Comparison of ENCODE assay signal across 8 cellular contexts in genomic region chr12:109134186-109134917, GRCh38. TPM values are rescaled to one million over a fixed set of nuclear protein-coding genes. Genes with fewer than 3 reads are reported as not detected.
DNase-seq lines count a peak whose midpoint lies in the region; ATAC-seq, FAIRE-seq and TF ChIP-seq lines count a peak whose summit lies in the region.

No MANE protein-coding gene starts in this region.

- H3K27ac ChIP-seq in HepG2 (ENCODE audit: extremely low read length, insufficient read depth, low read length), result no peak overlapping the region

- no peaks in the 10 kb centered on the region for H3K36me3 ChIP-seq in HepG2 (replicated peaks in 1 of 2; ENCODE audit: control insufficient read depth in 1 of 2, insufficient read depth in 2 of 2, low read length in 2 of 2)

- TF ChIP-seq EP300 in HepG2 (IDR thresholded peaks at IDR 0.05; ENCODE audit: low read depth in 2 of 2, low read length in 2 of 2), result no peak
- TF ChIP-seq EP300 in HepG2 (CRISPR knock-in tag; IDR thresholded peaks at IDR 0.05; ENCODE audit: borderline replicate concordance), result no peak

- peak; percentile 74 for TF ChIP-seq CTCF in AG09309 (IDR thresholded peaks at IDR 0.05; ENCODE audit: control insufficient read depth, insufficient read depth, low read depth, low read length, missing control alignments)
- TF ChIP-seq CTCF in cardiac fibroblast (IDR thresholded peaks at IDR 0.05; ENCODE audit: low read depth, low read length), result peak; percentile 74
- peak; percentile 71 for TF ChIP-seq CTCF in HepG2 (CRISPR knock-in tag; IDR thresholded peaks at IDR 0.05)

- H3K27me3 Mint-ChIP-seq in activated T-helper 1 cell treated with anti-CD3 and anti-CD28 coated beads, Interleukin-12 subunit alpha, Interleukin-12 subunit beta, Interleukin-2, Interleukin-4 antibody, amounts not matched to agents 30 ng/mL and 10 ng/mL and 1 ng/mL, durations not matched to agents 14 hours and 24 hours and 36 hours (ENCODE audit: insufficient read depth), result peaks cover 8% of the 10 kb centered on the region

- no peak overlapping the region for H2AFZ ChIP-seq in HepG2 (ENCODE audit: low read length)

- H3K9me3 ChIP-seq in HepG2 (ENCODE audit: low read length), result no peaks in the 10 kb centered on the region

- TF ChIP-seq RAD21 in HepG2 (CRISPR knock-in tag; IDR thresholded peaks at IDR 0.05), result peak; percentile 76

- H3K4me2 ChIP-seq in HepG2 (ENCODE audit: low read depth, low read length), result no peak overlapping the region

- H3K4me3 Mint-ChIP-seq in activated T-helper 1 cell treated with anti-CD3 and anti-CD28 coated beads, Interleukin-12 subunit alpha, Interleukin-12 subunit beta, Interleukin-2, Interleukin-4 antibody, amounts not matched to agents 30 ng/mL and 10 ng/mL and 1 ng/mL, durations not matched to agents 14 hours and 24 hours and 36 hours, result no peak overlapping the region

- H3K27me3 ChIP-seq in HepG2 (ENCODE audit: control insufficient read depth in 1 of 2, insufficient read depth in 2 of 2, low read length in 2 of 2), result no peaks in the 10 kb centered on the region

- H3K4me3 ChIP-seq in AG09309 (ENCODE audit: control insufficient read depth, low read depth, low read length), result no peak overlapping the region
- no peak overlapping the region for H3K4me3 ChIP-seq in cardiac fibroblast (replicated peaks in 1 of 2; ENCODE audit: low read depth in 2 of 2, low read length in 2 of 2)
- H3K4me3 ChIP-seq in HepG2 (replicated peaks in 1 of 3; ENCODE audit: insufficient read depth in 1 of 3, low read depth in 2 of 3, low read length in 3 of 3), result no peak overlapping the region

- H3K27ac Mint-ChIP-seq in activated T-helper 1 cell treated with anti-CD3 and anti-CD28 coated beads, Interleukin-12 subunit alpha, Interleukin-12 subunit beta, Interleukin-2, Interleukin-4 antibody, amounts not matched to agents 30 ng/mL and 10 ng/mL and 1 ng/mL, durations not matched to agents 14 hours and 24 hours and 36 hours, result no peak overlapping the region

- intact Hi-C loops in HepG2 (cut with micrococcal nuclease; ENCODE audit: unreplicated experiment), result loop anchor here (1.0 to 2.0 kb wide), 2 partner anchors 120 to 251 kb away; no protein-coding TSS in a partner anchor
- intact Hi-C loops in activated T-helper 1 cell treated with anti-CD3 and anti-CD28 coated beads, Interleukin-12 subunit alpha, Interleukin-12 subunit beta, Interleukin-2, Interleukin-4 antibody, amounts not matched to agents 30 ng/mL and 10 ng/mL and 1 ng/mL, durations not matched to agents 14 hours and 24 hours and 36 hours (cut with micrococcal nuclease), result loop anchor here (1.0 kb wide), 1 partner anchor 259 kb away; no protein-coding TSS in a partner anchor

- DNase-seq in AG09309 (ENCODE audit: low read depth) (peak; percentile 55), HuH-7.5 (ENCODE audit: low spot score) (peak; percentile 65), cardiac fibroblast (ENCODE audit: low read depth in 2 of 2) (peak; percentile 43 to 87), HepG2 (ENCODE audit: low spot score) (no peak)
- DNase-seq in activated T-helper 1 cell treated with anti-CD3 and anti-CD28 coated beads, Interleukin-12 subunit alpha, Interleukin-12 subunit beta, Interleukin-2, Interleukin-4 antibody, amounts not matched to agents 30 ng/mL and 10 ng/mL and 1 ng/mL, durations not matched to agents 14 hours and 24 hours and 36 hours (ENCODE audit: low spot score), result no peak
- DNase-seq in stimulated activated CD4-positive, alpha-beta T cell treated with anti-CD3 and anti-CD28 coated beads, Interleukin-2, amount 100 ng/mL, for 48 hours, result no peak

- no peaks in the 10 kb centered on the region for H4K20me1 ChIP-seq in HepG2 (ENCODE audit: insufficient read depth, low read length)

- no peaks in the 10 kb centered on the region for H3K79me2 ChIP-seq in HepG2 (ENCODE audit: insufficient read depth, low read length)

- CTCF ChIA-PET in HepG2 (lab: Yijun Ruan, JAX; ENCODE audit: low intra/inter-chr PET ratio, low total read pairs), result interaction anchor here (1.0 to 2.7 kb wide), 2 partner anchors 23 to 251 kb away, joined by 4 to 8 read pairs; no protein-coding TSS in a partner anchor

- in situ Hi-C loops in HepG2 (cut with HindIII; ENCODE audit: extremely low pct_ligation_motif_present, low pct_unique_long_range_greater_than_20kb), result loop anchor here (10.0 kb wide), 2 partner anchors 110 to 250 kb away; no protein-coding TSS in a partner anchor

- H3K4me1 Mint-ChIP-seq in activated T-helper 1 cell treated with anti-CD3 and anti-CD28 coated beads, Interleukin-12 subunit alpha, Interleukin-12 subunit beta, Interleukin-2, Interleukin-4 antibody, amounts not matched to agents 30 ng/mL and 10 ng/mL and 1 ng/mL, durations not matched to agents 14 hours and 24 hours and 36 hours (ENCODE audit: low read depth), result no peaks in the 10 kb centered on the region

- WGBS in HepG2 (ENCODE audit: low lambda C conversion rate), result 65% methylated on average over 6 of the region's 6 CpGs

- TF ChIP-seq POLR2A in HepG2 (IDR thresholded peaks at IDR 0.05; ENCODE audit: insufficient read depth in 1 of 2, low read depth in 2 of 2, low read length in 2 of 2), result no peak

- peaks cover 7% of the 10 kb centered on the region for H3K9me3 Mint-ChIP-seq in activated T-helper 1 cell treated with anti-CD3 and anti-CD28 coated beads, Interleukin-12 subunit alpha, Interleukin-12 subunit beta, Interleukin-2, Interleukin-4 antibody, amounts not matched to agents 30 ng/mL and 10 ng/mL and 1 ng/mL, durations not matched to agents 14 hours and 24 hours and 36 hours

- H3K4me1 ChIP-seq in HepG2 (ENCODE audit: insufficient read depth, low read length), result no peaks in the 10 kb centered on the region

- BruUV-seq in HepG2 (replicated peaks; lab: Mats Ljungman, UMichigan), result no TSS peak

- FAIRE-seq in HepG2 (lab: Jason Lieb, UNC), result no peak

- ATAC-seq in HepG2 (peak; percentile 92), GM19397 (IDR thresholded peaks at IDR 0.05; ENCODE audit: unreplicated experiment) (no peak), HG02852 (IDR thresholded peaks at IDR 0.05; ENCODE audit: unreplicated experiment) (no peak)

- no peak overlapping the region for H3K9ac ChIP-seq in HepG2 (ENCODE audit: insufficient read depth, low read depth, low read length)

- POLR2A ChIA-PET in HepG2 (lab: Yijun Ruan, JAX), result interaction anchor here (1.4 to 1.9 kb wide), 2 partner anchors 18 to 20 kb away, joined by 3 to 5 read pairs; partner anchors contain the start of gene ACACB

- H3K36me3 Mint-ChIP-seq in activated T-helper 1 cell treated with anti-CD3 and anti-CD28 coated beads, Interleukin-12 subunit alpha, Interleukin-12 subunit beta, Interleukin-2, Interleukin-4 antibody, amounts not matched to agents 30 ng/mL and 10 ng/mL and 1 ng/mL, durations not matched to agents 14 hours and 24 hours and 36 hours (ENCODE audit: low read depth), result no peaks in the 10 kb centered on the region

RNA-seq across cellular contexts. Expression of gene ACACB, which starts 18.0 kb away (rescaled TPM):
- total RNA-seq in HepG2 (2016; rRNA removed; fragmentation: Illumina TruSeq; extraction: Trizol), result 6.0 and 8.6 TPM in 2 replicates
- 3.7 and 5.2 TPM in 2 replicates for total RNA-seq in HepG2 (2016; cell fraction: cytosol; rRNA removed; fragmentation: Illumina TruSeq; extraction: Trizol; ENCODE audit: low read depth)
- total RNA-seq in HepG2 (2016; cell fraction: insoluble cytoplasmic fraction; rRNA removed; fragmentation: Illumina TruSeq; extraction: Trizol), result 4.7 and 10.3 TPM in 2 replicates
- total RNA-seq in HepG2 (2016; cell fraction: membrane; rRNA removed; fragmentation: Illumina TruSeq; extraction: Trizol), result 4.2 and 5.9 TPM in 2 replicates
- 14.3 and 17.9 TPM in 2 replicates for total RNA-seq in HepG2 (2016; cell fraction: nucleus; rRNA removed; fragmentation: Illumina TruSeq; extraction: Trizol)
- 6.2 and 6.4 TPM in 2 replicates for polyA plus RNA-seq in HepG2 (2011; rRNA removed)
- polyA plus RNA-seq in HepG2 (2011; cell fraction: cytosol; rRNA removed), result 3.4 and 4.6 TPM in 2 replicates
- 18.8 and 19.2 TPM in 2 replicates for polyA plus RNA-seq in HepG2 (2011; cell fraction: nucleus; rRNA removed)
- polyA plus RNA-seq in HepG2 (2012), result 4.3 and 4.9 TPM in 2 replicates
- 0.51 TPM in 2 replicates for polyA plus RNA-seq in HepG2 (2016; cell fraction: cytosol; fragmentation: Illumina TruSeq; extraction: Trizol; ENCODE audit: low read depth)
- polyA plus RNA-seq in HepG2 (2016; cell fraction: insoluble cytoplasmic fraction; fragmentation: Illumina TruSeq; extraction: Trizol; ENCODE audit: low read depth), result 3.6 and 4.3 TPM in 2 replicates
- 1.0 and 1.2 TPM in 2 replicates for polyA plus RNA-seq in HepG2 (2016; cell fraction: membrane; fragmentation: Illumina TruSeq; extraction: Trizol; ENCODE audit: low read depth)
- 18.5 and 20.2 TPM in 2 replicates for polyA plus RNA-seq in HepG2 (2016; cell fraction: nucleus; fragmentation: Illumina TruSeq; extraction: Trizol; ENCODE audit: insufficient read depth, low read depth)
- polyA minus RNA-seq in HepG2 (2011; rRNA and poly(A)+ RNA removed; ENCODE audit: low replicate concordance), result 24.1 and 29.2 TPM in 2 replicates
- 5.0 and 5.1 TPM in 2 replicates for polyA minus RNA-seq in HepG2 (2011; cell fraction: cytosol; rRNA and poly(A)+ RNA removed)
- polyA minus RNA-seq in HepG2 (2011; cell fraction: nucleus; rRNA and poly(A)+ RNA removed), result 23.6 and 44.9 TPM in 2 replicates
- 5.0 and 6.9 TPM in 2 replicates for total RNA-seq in activated T-helper 1 cell treated with anti-CD3 and anti-CD28 coated beads, Interleukin-12 subunit alpha, Interleukin-12 subunit beta, Interleukin-2, Interleukin-4 antibody, amounts not matched to agents 30 ng/mL and 10 ng/mL and 1 ng/mL, durations not matched to agents 14 hours and 24 hours and 36 hours

RNA-seq across cellular contexts. Expression of gene UNG, which starts 37.0 kb away (rescaled TPM):
- total RNA-seq in HepG2 (2016; rRNA removed; fragmentation: Illumina TruSeq; extraction: Trizol), result 114 and 144 TPM in 2 replicates
- 14.1 and 15.1 TPM in 2 replicates for total RNA-seq in HepG2 (2016; cell fraction: cytosol; rRNA removed; fragmentation: Illumina TruSeq; extraction: Trizol; ENCODE audit: low read depth)
- total RNA-seq in HepG2 (2016; cell fraction: insoluble cytoplasmic fraction; rRNA removed; fragmentation: Illumina TruSeq; extraction: Trizol), result 113 and 144 TPM in 2 replicates
- 42.9 and 44.0 TPM in 2 replicates for total RNA-seq in HepG2 (2016; cell fraction: membrane; rRNA removed; fragmentation: Illumina TruSeq; extraction: Trizol)
- 46.7 and 49.9 TPM in 2 replicates for total RNA-seq in HepG2 (2016; cell fraction: nucleus; rRNA removed; fragmentation: Illumina TruSeq; extraction: Trizol)
- 20.5 and 23.3 TPM in 2 replicates for polyA plus RNA-seq in HepG2 (2011; rRNA removed)
- 18.8 and 19.2 TPM in 2 replicates for polyA plus RNA-seq in HepG2 (2011; cell fraction: cytosol; rRNA removed)
- polyA plus RNA-seq in HepG2 (2011; cell fraction: nucleus; rRNA removed), result 9.4 and 9.6 TPM in 2 replicates
- 24.4 and 35.2 TPM in 2 replicates for polyA plus RNA-seq in HepG2 (2012)
- polyA plus RNA-seq in HepG2 (2016; cell fraction: cytosol; fragmentation: Illumina TruSeq; extraction: Trizol; ENCODE audit: low read depth), result 11.6 and 12.8 TPM in 2 replicates
- 144 TPM in 2 replicates for polyA plus RNA-seq in HepG2 (2016; cell fraction: insoluble cytoplasmic fraction; fragmentation: Illumina TruSeq; extraction: Trizol; ENCODE audit: low read depth)
- polyA plus RNA-seq in HepG2 (2016; cell fraction: membrane; fragmentation: Illumina TruSeq; extraction: Trizol; ENCODE audit: low read depth), result 28.5 and 28.6 TPM in 2 replicates
- 65.0 and 67.4 TPM in 2 replicates for polyA plus RNA-seq in HepG2 (2016; cell fraction: nucleus; fragmentation: Illumina TruSeq; extraction: Trizol; ENCODE audit: insufficient read depth, low read depth)
- 11.1 and 15.9 TPM in 2 replicates for polyA minus RNA-seq in HepG2 (2011; rRNA and poly(A)+ RNA removed; ENCODE audit: low replicate concordance)
- 11.2 and 14.4 TPM in 2 replicates for polyA minus RNA-seq in HepG2 (2011; cell fraction: cytosol; rRNA and poly(A)+ RNA removed)
- 6.8 and 7.1 TPM in 2 replicates for polyA minus RNA-seq in HepG2 (2011; cell fraction: nucleus; rRNA and poly(A)+ RNA removed)
- total RNA-seq in activated T-helper 1 cell treated with anti-CD3 and anti-CD28 coated beads, Interleukin-12 subunit alpha, Interleukin-12 subunit beta, Interleukin-2, Interleukin-4 antibody, amounts not matched to agents 30 ng/mL and 10 ng/mL and 1 ng/mL, durations not matched to agents 14 hours and 24 hours and 36 hours, result 95.8 and 102 TPM in 2 replicates

RNA-seq across cellular contexts. Expression of gene ALKBH2, which starts 41.1 kb away (rescaled TPM):
- 40.5 and 46.7 TPM in 2 replicates for total RNA-seq in HepG2 (2016; rRNA removed; fragmentation: Illumina TruSeq; extraction: Trizol)
- 26.9 and 30.3 TPM in 2 replicates for total RNA-seq in HepG2 (2016; cell fraction: cytosol; rRNA removed; fragmentation: Illumina TruSeq; extraction: Trizol; ENCODE audit: low read depth)
- total RNA-seq in HepG2 (2016; cell fraction: insoluble cytoplasmic fraction; rRNA removed; fragmentation: Illumina TruSeq; extraction: Trizol), result 42.1 and 42.5 TPM in 2 replicates
- total RNA-seq in HepG2 (2016; cell fraction: membrane; rRNA removed; fragmentation: Illumina TruSeq; extraction: Trizol), result 25.3 and 29.0 TPM in 2 replicates
- 31.4 and 33.2 TPM in 2 replicates for total RNA-seq in HepG2 (2016; cell fraction: nucleus; rRNA removed; fragmentation: Illumina TruSeq; extraction: Trizol)
- 19.2 and 21.0 TPM in 2 replicates for polyA plus RNA-seq in HepG2 (2011; rRNA removed)
- 16.6 and 17.1 TPM in 2 replicates for polyA plus RNA-seq in HepG2 (2011; cell fraction: cytosol; rRNA removed)
- polyA plus RNA-seq in HepG2 (2011; cell fraction: nucleus; rRNA removed), result 34.1 and 41.7 TPM in 2 replicates
- 18.9 and 22.6 TPM in 2 replicates for polyA plus RNA-seq in HepG2 (2012)
- 13.7 and 19.0 TPM in 2 replicates for polyA plus RNA-seq in HepG2 (2016; cell fraction: cytosol; fragmentation: Illumina TruSeq; extraction: Trizol; ENCODE audit: low read depth)
- 40.3 and 40.9 TPM in 2 replicates for polyA plus RNA-seq in HepG2 (2016; cell fraction: insoluble cytoplasmic fraction; fragmentation: Illumina TruSeq; extraction: Trizol; ENCODE audit: low read depth)
- polyA plus RNA-seq in HepG2 (2016; cell fraction: membrane; fragmentation: Illumina TruSeq; extraction: Trizol; ENCODE audit: low read depth), result 18.2 and 23.2 TPM in 2 replicates
- 65.5 and 73.7 TPM in 2 replicates for polyA plus RNA-seq in HepG2 (2016; cell fraction: nucleus; fragmentation: Illumina TruSeq; extraction: Trizol; ENCODE audit: insufficient read depth, low read depth)
- polyA minus RNA-seq in HepG2 (2011; rRNA and poly(A)+ RNA removed; ENCODE audit: low replicate concordance), result 7.5 and 22.5 TPM in 2 replicates
- 6.2 and 6.4 TPM in 2 replicates for polyA minus RNA-seq in HepG2 (2011; cell fraction: cytosol; rRNA and poly(A)+ RNA removed)
- polyA minus RNA-seq in HepG2 (2011; cell fraction: nucleus; rRNA and poly(A)+ RNA removed), result 6.6 and 10.9 TPM in 2 replicates
- 43.6 and 47.4 TPM in 2 replicates for total RNA-seq in activated T-helper 1 cell treated with anti-CD3 and anti-CD28 coated beads, Interleukin-12 subunit alpha, Interleukin-12 subunit beta, Interleukin-2, Interleukin-4 antibody, amounts not matched to agents 30 ng/mL and 10 ng/mL and 1 ng/mL, durations not matched to agents 14 hours and 24 hours and 36 hours

Comparison
In these comparisons a context has a peak if more than half of its experiments do, and no peak if none do; other contexts are left out.
1. DNase-seq: peak in AG09309 (single experiment), HuH-7.5 (single experiment) and cardiac fibroblast (2 of 2); none in HepG2 (single experiment), activated T-helper 1 cell treated with anti-CD3 and anti-CD28 coated beads, Interleukin-12 subunit alpha, Interleukin-12 subunit beta, Interleukin-2, Interleukin-4 antibody, amounts not matched to agents 30 ng/mL and 10 ng/mL and 1 ng/mL, durations not matched to agents 14 hours and 24 hours and 36 hours (single experiment) and stimulated activated CD4-positive, alpha-beta T cell treated with anti-CD3 and anti-CD28 coated beads, Interleukin-2, amount 100 ng/mL, for 48 hours (0 of 2).
2. Peak in every context shown above with its lines, with median percentiles within 50 percentile points of each other: CTCF ChIP-seq.